17 cellular contexts compared by ENCODE assay signal in the genomic region with DNA sequence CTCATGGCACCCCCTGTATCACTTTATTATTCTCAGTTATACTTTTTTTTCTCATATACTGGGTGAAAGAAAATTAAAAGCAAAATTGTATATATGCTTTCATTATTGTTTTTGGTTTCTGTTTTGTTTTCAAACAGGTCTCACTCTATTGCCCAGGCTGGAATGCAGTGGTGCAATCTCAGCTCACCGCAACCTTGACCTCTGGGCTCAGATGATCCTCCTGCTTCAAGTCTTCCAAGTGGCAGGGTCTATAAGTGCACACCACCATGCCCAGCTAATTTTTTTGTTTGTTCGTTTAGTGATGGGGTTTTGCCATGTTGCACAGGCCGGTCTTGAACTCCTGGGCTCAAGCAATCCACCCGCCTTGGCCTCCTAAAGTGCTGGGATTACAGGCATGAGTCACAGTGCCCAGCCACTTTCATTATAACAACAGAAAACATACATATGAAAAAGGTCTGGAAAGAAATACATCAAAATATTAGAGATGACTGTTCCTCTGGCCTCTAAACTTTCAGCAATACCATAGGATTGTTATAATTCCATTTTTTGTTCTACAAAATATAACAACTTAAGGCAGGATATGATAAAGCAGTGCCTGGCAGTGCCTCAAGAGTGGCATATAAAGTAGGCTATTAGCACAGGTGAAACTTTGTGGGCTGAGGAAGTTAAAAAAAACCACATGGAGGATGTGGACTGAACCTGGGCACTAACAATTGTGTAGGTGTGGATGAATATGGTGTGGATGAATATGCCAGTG. TPM values are rescaled to one million over a fixed set of nuclear protein-coding genes. Genes with fewer than 3 reads are reported as not detected.
DNase-seq lines count a peak whose midpoint lies in the region; ATAC-seq and TF ChIP-seq lines count a peak whose summit lies in the region.
"Had no signal": no experiment of that assay in that cellular context is flagged by ENCODE, and none has a peak within 500 bp of the region (broad histone marks: within the 10 kb centered on the region; RNA-seq: fewer than 3 reads in every experiment).

No MANE protein-coding gene starts in this region.

- no peaks in the 10 kb centered on the region for H3K36me3 Mint-ChIP-seq in natural killer cell treated with Interleukin-12 subunit alpha and Interleukin-12 subunit beta and Interleukin-15 and Interleukin-18, amount 100 ng/mL, for 72 hours
- H3K36me3 Mint-ChIP-seq: activated naive CD4-positive, alpha-beta T cell treated with anti-CD3 and anti-CD28 coated beads, Interleukin-2, amount 10 ng/mL, durations not matched to agents 7 days and 5 days had no signal

- H3K36me3 ChIP-seq in colonic mucosa, result no peaks in the 10 kb centered on the region

- no peak for TF ChIP-seq CTCF in RWPE1 (conservative IDR thresholded peaks at IDR 0.05; ENCODE audit: low read depth)
- no peak for TF ChIP-seq CTCF in foreskin keratinocyte (conservative IDR thresholded peaks at IDR 0.05)
- no peak for TF ChIP-seq CTCF in colonic mucosa (IDR thresholded peaks at IDR 0.05)

- ATAC-seq in foreskin keratinocyte (peak; percentile 14), HG02870 (IDR thresholded peaks at IDR 0.05; ENCODE audit: unreplicated experiment) (no peak)
- ATAC-seq in natural killer cell treated with Interleukin-12 subunit alpha and Interleukin-12 subunit beta and Interleukin-15 and Interleukin-18, amount 100 ng/mL, for 72 hours, result no peak
- ATAC-seq: sciatic nerve had no signal

- no peaks in the 10 kb centered on the region for H3K9me3 Mint-ChIP-seq in natural killer cell treated with Interleukin-12 subunit alpha and Interleukin-12 subunit beta and Interleukin-15 and Interleukin-18, amount 100 ng/mL, for 72 hours
- H3K9me3 Mint-ChIP-seq: activated CD4-positive, alpha-beta T cell treated with anti-CD3 and anti-CD28 coated beads, Interleukin-2, amount 10 ng/mL, durations not matched to agents 24 days and 14 days; activated naive CD4-positive, alpha-beta T cell treated with anti-CD3 and anti-CD28 coated beads, Interleukin-2, amount 10 ng/mL, durations not matched to agents 7 days and 5 days had no signal

- H3K4me3 ChIP-seq in colonic mucosa, result no peak overlapping the region

- H3K9me3 ChIP-seq in colonic mucosa, result no peaks in the 10 kb centered on the region

- H3K4me1 Mint-ChIP-seq in natural killer cell treated with Interleukin-12 subunit alpha and Interleukin-12 subunit beta and Interleukin-15 and Interleukin-18, amount 100 ng/mL, for 72 hours (ENCODE audit: low read depth in 2 of 2), result peaks cover 0 to 1% of the 10 kb centered on the region in 2 donors

- peaks cover 29 to 49% of the 10 kb centered on the region in 2 donors for H3K27me3 Mint-ChIP-seq in natural killer cell treated with Interleukin-12 subunit alpha and Interleukin-12 subunit beta and Interleukin-15 and Interleukin-18, amount 100 ng/mL, for 72 hours

- H3K4me1 ChIP-seq in foreskin keratinocyte (peaks cover 6% of the 10 kb centered on the region), colonic mucosa (no peaks in the 10 kb centered on the region)

- no peak overlapping the region for H3K9ac ChIP-seq in colonic mucosa (ENCODE audit: low read depth in 2 of 2, low read length in 2 of 2)

- no peak overlapping the region for H3K27ac Mint-ChIP-seq in natural killer cell treated with Interleukin-12 subunit alpha and Interleukin-12 subunit beta and Interleukin-15 and Interleukin-18, amount 100 ng/mL, for 72 hours
- H3K27ac Mint-ChIP-seq: activated CD4-positive, alpha-beta T cell treated with anti-CD3 and anti-CD28 coated beads, Interleukin-2, amount 10 ng/mL, durations not matched to agents 24 days and 14 days; activated naive CD4-positive, alpha-beta T cell treated with anti-CD3 and anti-CD28 coated beads, Interleukin-2, amount 10 ng/mL, durations not matched to agents 7 days and 5 days had no signal

- intact Hi-C loops in colonic mucosa (cut with DNase I), result no loop called here

- POLR2A ChIA-PET in RWPE1 (lab: Yijun Ruan, JAX; ENCODE audit: low non-redundant PET), result no interaction called here

- H3K27me3 ChIP-seq in foreskin keratinocyte (no peaks in the 10 kb centered on the region), colonic mucosa (no peaks in the 10 kb centered on the region)

- H3K27ac ChIP-seq in RWPE1 (no peak overlapping the region), foreskin keratinocyte (no peak overlapping the region), colonic mucosa (no peak overlapping the region)

- DNase-seq in ELR (ENCODE audit: low read depth), result peak; percentile 16
- DNase-seq in RWPE1 (ENCODE audit: low spot score), result peak; percentile 1
- DNase-seq in foreskin keratinocyte, result peak in 1 of 2 donors; percentile 32
- peak; percentile 90 for DNase-seq in renal cortical epithelial cell (ENCODE audit: low read depth)
- DNase-seq in colonic mucosa, result no peak
- DNase-seq in activated CD4-positive, alpha-beta T cell treated with anti-CD3 and anti-CD28 coated beads for 4 hours, result no peak
- no peak for DNase-seq in natural killer cell treated with Interleukin-12 subunit alpha and Interleukin-12 subunit beta and Interleukin-15 and Interleukin-18, amount 100 ng/mL, for 72 hours (ENCODE audit: low spot score)
- DNase-seq: activated CD4-positive, alpha-beta T cell treated with anti-CD3 and anti-CD28 coated beads, Interleukin-2, amount 10 ng/mL, durations not matched to agents 24 days and 14 days; activated naive CD4-positive, alpha-beta T cell treated with anti-CD3 and anti-CD28 coated beads, Interleukin-2, amount 10 ng/mL, durations not matched to agents 7 days and 5 days; erythroblast; KBM-7; NCI-H2171 treated with DMSO at 0.1 percent for 48 hours; NCI-H748 treated with DMSO at 0.1 percent for 48 hours; nucleus accumbens; stimulated activated CD4-positive, alpha-beta T cell treated with anti-CD3 and anti-CD28 coated beads, Interleukin-1b, Interleukin-23, amount 100 ng/mL, for 48 hours had no signal

- no peak overlapping the region for H3K4me3 Mint-ChIP-seq in natural killer cell treated with Interleukin-12 subunit alpha and Interleukin-12 subunit beta and Interleukin-15 and Interleukin-18, amount 100 ng/mL, for 72 hours
- H3K4me3 Mint-ChIP-seq: activated CD4-positive, alpha-beta T cell treated with anti-CD3 and anti-CD28 coated beads, Interleukin-2, amount 10 ng/mL, durations not matched to agents 24 days and 14 days; activated naive CD4-positive, alpha-beta T cell treated with anti-CD3 and anti-CD28 coated beads, Interleukin-2, amount 10 ng/mL, durations not matched to agents 7 days and 5 days had no signal

- CTCF ChIA-PET in RWPE1 (lab: Yijun Ruan, JAX), result interaction anchor here (0.6 kb wide), 1 partner anchor 177 kb away, joined by 3 read pairs; no protein-coding TSS in a partner anchor

RNA-seq across cellular contexts. Expression of a gene that starts 5.8 kb away (rescaled TPM):
- 8.9 and 9.5 TPM in 2 replicates for total RNA-seq in foreskin keratinocyte
- polyA plus RNA-seq in foreskin keratinocyte, result 3.7 and 4.0 TPM in 2 replicates
- total RNA-seq in renal cortical epithelial cell, result 115 and 253 TPM in 2 replicates
- 10 to 100 TPM; 12.4 to 16.8 TPM for total RNA-seq in colonic mucosa
- not detected for total RNA-seq in natural killer cell treated with Interleukin-12 subunit alpha and Interleukin-12 subunit beta and Interleukin-15 and Interleukin-18, amount 100 ng/mL, for 72 hours
- total RNA-seq: activated CD4-positive, alpha-beta T cell treated with anti-CD3 and anti-CD28 coated beads, Interleukin-2, amount 10 ng/mL, durations not matched to agents 24 days and 14 days had no signal

Comparison
In these comparisons a context has a peak if more than half of its experiments do, and no peak if none do; other contexts are left out.
1. DNase-seq: peak in ELR (single experiment), RWPE1 (single experiment) and renal cortical epithelial cell (single experiment); none in colonic mucosa (single experiment), activated CD4-positive, alpha-beta T cell treated with anti-CD3 and anti-CD28 coated beads for 4 hours (0 of 2) and natural killer cell treated with Interleukin-12 subunit alpha and Interleukin-12 subunit beta and Interleukin-15 and Interleukin-18, amount 100 ng/mL, for 72 hours (single experiment).